Comparison of ENCODE assay signal across 8 cellular contexts in the genomic region with DNA sequence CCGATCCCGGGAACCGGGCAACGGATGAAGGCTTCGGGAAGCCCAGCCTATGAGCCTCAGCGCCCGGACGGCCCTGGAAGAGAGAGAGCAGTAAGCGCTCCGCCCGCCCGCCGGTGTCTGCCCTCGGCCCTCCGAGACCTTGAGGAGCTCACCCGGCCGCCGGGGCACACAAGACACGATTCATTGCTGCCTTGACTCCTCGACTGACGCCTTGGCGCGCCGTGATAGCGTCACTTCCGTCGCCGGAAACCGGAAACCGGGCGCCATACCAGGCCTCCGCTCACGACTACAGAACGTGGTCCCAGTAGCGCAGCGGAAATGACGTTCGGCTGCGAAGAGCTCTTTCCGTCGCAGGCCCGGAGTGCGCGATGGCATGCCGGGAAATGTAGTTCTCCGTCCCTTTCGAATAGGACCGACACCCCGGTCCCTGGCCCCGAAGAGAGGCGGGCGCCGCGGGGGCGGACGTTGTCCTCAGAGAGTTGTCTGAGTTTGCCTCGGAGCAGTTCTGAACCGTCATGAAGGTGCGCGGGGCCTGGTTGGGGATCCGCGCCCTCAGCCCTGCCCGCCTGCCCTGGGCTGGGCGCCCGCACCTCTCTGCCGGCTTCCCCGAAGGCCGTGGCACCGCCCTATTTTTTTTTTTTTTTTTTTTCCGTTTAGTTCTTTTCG. TPM values are rescaled to one million over a fixed set of nuclear protein-coding genes. Genes with fewer than 3 reads are reported as not detected.
DNase-seq lines count a peak whose midpoint lies in the region; ATAC-seq and TF ChIP-seq lines count a peak whose summit lies in the region.

A gene (minus strand): TSS at position 208 of the 666 bp plus-strand sequence. CDS start 24 bp downstream, at position 184.

- H3K27me3 ChIP-seq in KMS-11 (ENCODE audit: insufficient read depth, low read depth) = no peaks in the 10 kb centered on the region
- no peaks in the 10 kb centered on the region for H3K27me3 ChIP-seq in Peyer's patch
- no peaks in the 10 kb centered on the region for H3K27me3 ChIP-seq in esophagus muscularis mucosa

- H3K4me2 ChIP-seq in KMS-11 = peak within 1 kb of the TSS; percentile 96

- H3K36me3 ChIP-seq in KMS-11 (ENCODE audit: insufficient read depth) = 0 out of 2 replicates have a peak, but pooled peaks cover 5% of the 10 kb centered on the region
- no peaks in the 10 kb centered on the region for H3K36me3 ChIP-seq in Peyer's patch
- H3K36me3 ChIP-seq in esophagus muscularis mucosa = peaks cover 0 to 10% (median 4%) of the 10 kb centered on the region in 4 donors

- TF ChIP-seq EP300 in esophagus muscularis mucosa (IDR thresholded peaks at IDR 0.05) = peak; percentile 19

- H4K20me1 ChIP-seq in KMS-11 (ENCODE audit: insufficient read depth) = no peaks in the 10 kb centered on the region

- ATAC-seq in GM21737 (IDR thresholded peaks at IDR 0.05; ENCODE audit: unreplicated experiment) = peak; percentile 89
- ATAC-seq in activated T-cell treated with anti-CD3 and anti-CD28 coated beads, Interleukin-2, amount 50 U/mL, for 72 hours (replicated peaks in 1 of 2) = peak; percentile 91 to 93

- H2AFZ ChIP-seq in KMS-11 (ENCODE audit: low read depth) = peak within 1 kb of the TSS; percentile 75

- peaks cover 33% of the 10 kb centered on the region for H3K79me2 ChIP-seq in KMS-11 (ENCODE audit: insufficient read depth, low read depth)

- under 1% methylated on average over 24 of the region's 71 CpGs for WGBS in esophagus muscularis mucosa

- H3K27ac Mint-ChIP-seq in activated T-cell treated with anti-CD3 and anti-CD28 coated beads, Interleukin-2, amount 50 U/mL, for 72 hours = peak within 1 kb of the TSS; percentile 99

- DNase-seq in DMS53 treated with DMSO at 0.1 percent for 48 hours (lab: John Stamatoyannopoulos, UW; ENCODE audit: unreplicated experiment) (peak; percentile 91), Peyer's patch (peak; percentile 99), esophagus muscularis mucosa (ENCODE audit: extremely low spot score) (peak; percentile 100), myocyte (ENCODE audit: low read depth) (peak; percentile 99)
- peak; percentile 99 for DNase-seq in activated T-cell treated with anti-CD3 and anti-CD28 coated beads, Interleukin-2, amount 50 U/mL, for 72 hours
- DNase-seq in stimulated activated CD8-positive, alpha-beta memory T cell treated with anti-CD3 and anti-CD28 coated beads, Interleukin-7, amount 100 ng/mL, for 48 hours (ENCODE audit: extremely low read depth in 1 of 2, low read depth in 1 of 2) = peak; percentile 97 to 98

- H3K27me3 Mint-ChIP-seq in activated T-cell treated with anti-CD3 and anti-CD28 coated beads, Interleukin-2, amount 50 U/mL, for 72 hours (ENCODE audit: low read depth) = no peaks in the 10 kb centered on the region

- peaks cover 0 to 2% of the 10 kb centered on the region in 2 donors for H3K36me3 Mint-ChIP-seq in activated T-cell treated with anti-CD3 and anti-CD28 coated beads, Interleukin-2, amount 50 U/mL, for 72 hours (ENCODE audit: insufficient read depth in 2 of 2)

- TF ChIP-seq POLR2A in Peyer's patch (IDR thresholded peaks at IDR 0.05) (peak; percentile 37 to 52), esophagus muscularis mucosa (IDR thresholded peaks at IDR 0.05; ENCODE audit: low read depth) (peak; percentile 69)

- H3K9me3 ChIP-seq in Peyer's patch (no peaks in the 10 kb centered on the region), esophagus muscularis mucosa (no peaks in the 10 kb centered on the region)

- peaks cover 0 to 1% of the 10 kb centered on the region in 2 donors for H3K9me3 Mint-ChIP-seq in activated T-cell treated with anti-CD3 and anti-CD28 coated beads, Interleukin-2, amount 50 U/mL, for 72 hours

- H3K4me1 Mint-ChIP-seq in activated T-cell treated with anti-CD3 and anti-CD28 coated beads, Interleukin-2, amount 50 U/mL, for 72 hours (ENCODE audit: low read depth) = peaks cover 37% of the 10 kb centered on the region

- H3K4me3 ChIP-seq in KMS-11 (IDR thresholded peaks at IDR 0.05; ENCODE audit: insufficient read depth, low read depth, low read length) = no peak within 1 kb of the TSS
- H3K4me3 ChIP-seq in Peyer's patch = peak within 1 kb of the TSS; percentile 68 to 91 (median 80)
- peak within 1 kb of the TSS; percentile 68 to 91 (median 84) for H3K4me3 ChIP-seq in esophagus muscularis mucosa

- intact Hi-C loops in esophagus muscularis mucosa (cut with DNase I) = no loop called here

- H3K27ac ChIP-seq in KMS-11 = peak within 1 kb of the TSS; percentile 98
- peak within 1 kb of the TSS; percentile 90 to 95 (median 93) for H3K27ac ChIP-seq in Peyer's patch
- H3K27ac ChIP-seq in esophagus muscularis mucosa (replicated peaks in 1 of 4) = peak within 1 kb of the TSS; percentile 89 to 97 (median 96)

- H3K4me1 ChIP-seq in KMS-11 (ENCODE audit: low read depth, poor library complexity, severe bottlenecking) (peaks cover 25% of the 10 kb centered on the region), Peyer's patch (peaks cover 0 to 17% (median 11%) of the 10 kb centered on the region in 4 donors), esophagus muscularis mucosa (peaks cover 14 to 41% (median 31%) of the 10 kb centered on the region in 4 donors)

- no peak for TF ChIP-seq CTCF in KMS-11 (conservative IDR thresholded peaks at IDR 0.05; ENCODE audit: low read depth, low read length)
- peak in 1 of 6 experiments; percentile 7 for TF ChIP-seq CTCF in Peyer's patch (IDR thresholded peaks at IDR 0.05)
- TF ChIP-seq CTCF in esophagus muscularis mucosa (IDR thresholded peaks at IDR 0.05) = no peak

- H3K9ac ChIP-seq in KMS-11 = peak within 1 kb of the TSS; percentile 92

- H3K4me3 Mint-ChIP-seq in activated T-cell treated with anti-CD3 and anti-CD28 coated beads, Interleukin-2, amount 50 U/mL, for 72 hours = peak within 1 kb of the TSS; percentile 91 to 93

RNA-seq across cellular contexts. Expression of the gene that starts here (rescaled TPM):
- total RNA-seq in Peyer's patch (10 to 100 TPM in 3 of 4 donors, 1 to 10 TPM in 1; 9.5 to 16.2 (median 13.3) TPM), esophagus muscularis mucosa (10 to 100 TPM; 12.6 to 17.1 (median 14.7) TPM), myocyte (17.0 and 21.4 TPM in 2 replicates)
- total RNA-seq in activated T-cell treated with anti-CD3 and anti-CD28 coated beads, Interleukin-2, amount 50 U/mL, for 72 hours = 10 to 100 TPM; 14.5 to 17.9 TPM
- polyA plus RNA-seq in myocyte (2012) = 16.3 TPM
